ENCODE assay signal across 9 cellular contexts in the genomic region with DNA sequence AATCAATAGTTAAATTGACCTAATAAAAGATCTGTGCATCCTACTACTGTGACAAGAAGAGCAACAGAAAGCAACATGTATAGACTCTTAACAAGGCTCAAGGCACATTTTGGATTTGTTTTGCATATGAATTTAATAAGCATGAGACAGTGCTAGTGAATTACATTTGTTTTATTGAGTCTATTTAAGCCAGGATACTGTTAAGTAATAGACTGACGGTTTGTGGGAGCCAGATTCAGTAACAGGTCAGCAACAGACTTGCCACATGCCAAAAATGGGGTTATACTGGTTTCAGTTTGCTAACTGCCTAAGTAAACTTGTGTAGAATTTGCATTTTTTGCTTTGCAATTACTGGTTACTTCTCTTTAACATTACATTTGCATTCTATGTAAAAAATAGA. TPM values are rescaled to one million over a fixed set of nuclear protein-coding genes. Genes with fewer than 3 reads are reported as not detected.
DNase-seq lines count a peak whose midpoint lies in the region; ATAC-seq and TF ChIP-seq lines count a peak whose summit lies in the region.
"Had no signal": no experiment of that assay in that cellular context is flagged by ENCODE, and none has a peak within 500 bp of the region (broad histone marks: within the 10 kb centered on the region; RNA-seq: fewer than 3 reads in every experiment).

No MANE protein-coding gene starts in this region.

- peaks cover 57% of the 10 kb centered on the region for H3K36me3 Mint-ChIP-seq in activated B cell treated with CpG ODN at 0.5 μM for 24 hours (ENCODE audit: low read depth)

- H3K4me3 Mint-ChIP-seq in activated B cell treated with CpG ODN at 0.5 μM for 24 hours = peak overlapping the region; percentile 62

- peaks cover 71% of the 10 kb centered on the region for H3K4me1 Mint-ChIP-seq in activated B cell treated with CpG ODN at 0.5 μM for 24 hours

- H3K36me3 ChIP-seq in neutrophil = no peaks in the 10 kb centered on the region

- DNase-seq in activated B cell treated with CpG ODN at 0.5 μM for 24 hours (no peak), NCI-H1417 treated with DMSO at 0.1 percent for 48 hours (lab: John Stamatoyannopoulos, UW) (no peak), SKM-1 treated with dmso at 0.1 percent for 144 hours (lab: John Stamatoyannopoulos, UW; ENCODE audit: unreplicated experiment) (no peak)
- no peak for DNase-seq in activated CD4-positive, alpha-beta T cell treated with anti-CD3 and anti-CD28 coated beads, Interleukin-2, amount 50 U/mL, for 1 hour
- DNase-seq: IMR-90 had no signal

- H3K27ac Mint-ChIP-seq in activated B cell treated with CpG ODN at 0.5 μM for 24 hours = peak overlapping the region; percentile 32

- CTCF ChIA-PET in activated B cell treated with CpG ODN at 0.5 μM for 24 hours (lab: Charles Lee) = no interaction called here

- POLR2A ChIA-PET in activated B cell treated with CpG ODN at 0.5 μM for 24 hours (lab: Charles Lee) = no interaction called here

- intact Hi-C loops in activated B cell treated with CpG ODN at 0.5 μM for 24 hours (cut with micrococcal nuclease) = no loop called here

- no peaks in the 10 kb centered on the region for H3K27me3 ChIP-seq in neutrophil

- peaks cover 26 to 50% of the 10 kb centered on the region in 2 experiments for H3K4me1 ChIP-seq in neutrophil (ENCODE audit: control insufficient read depth in 1 of 2, insufficient read depth in 1 of 2, low read depth in 1 of 2, low read length in 1 of 2)

- H3K27me3 Mint-ChIP-seq in activated B cell treated with CpG ODN at 0.5 μM for 24 hours = no peaks in the 10 kb centered on the region

- H3K9me3 ChIP-seq in neutrophil = no peaks in the 10 kb centered on the region

- no peaks in the 10 kb centered on the region for H3K9me3 Mint-ChIP-seq in activated B cell treated with CpG ODN at 0.5 μM for 24 hours

- no peak overlapping the region for H3K4me3 ChIP-seq in neutrophil (ENCODE audit: low read depth in 1 of 2, low read length in 1 of 2)

- H3K27ac ChIP-seq in neutrophil = peak overlapping the region; percentile 54

- ATAC-seq in GM18907 (IDR thresholded peaks at IDR 0.05; ENCODE audit: unreplicated experiment) = peak; percentile 67
- ATAC-seq in HG02885 (IDR thresholded peaks at IDR 0.05; ENCODE audit: poor library complexity, unreplicated experiment) = peak; percentile 71
- ATAC-seq in activated B cell treated with CpG ODN at 0.5 μM for 24 hours (ENCODE audit: low read depth) = peak; percentile 49
- ATAC-seq in activated CD4-positive, CD25-positive, alpha-beta regulatory T cell treated with anti-CD3 and anti-CD28 coated beads, Interleukin-2, amount 50 U/mL, for 24 hours = no peak

- TF ChIP-seq CTCF in activated B cell treated with CpG ODN at 0.5 μM for 24 hours (IDR thresholded peaks at IDR 0.05) = no peak
- no peak for TF ChIP-seq CTCF in neutrophil (IDR thresholded peaks at IDR 0.05)

RNA-seq across cellular contexts. Expression of a gene that starts 54.0 kb away (rescaled TPM):
- total RNA-seq in activated B cell treated with CpG ODN at 0.5 μM for 24 hours = 489 and 561 TPM in 2 replicates

Comparison
In these comparisons a context has a peak if more than half of its experiments do, and no peak if none do; other contexts are left out.
1. ATAC-seq: peak in GM18907 (single experiment), HG02885 (single experiment) and activated B cell treated with CpG ODN at 0.5 μM for 24 hours (single experiment); none in activated CD4-positive, CD25-positive, alpha-beta regulatory T cell treated with anti-CD3 and anti-CD28 coated beads, Interleukin-2, amount 50 U/mL, for 24 hours (0 of 2).